Comparison of ENCODE assay signal across 18 cellular contexts in genomic region chr10:125247576-125247975, GRCh38.
DNase-seq lines count a peak whose midpoint lies in the region; ATAC-seq and TF ChIP-seq lines count a peak whose summit lies in the region.
"Had no signal": no experiment of that assay in that cellular context is flagged by ENCODE, and none has a peak within 500 bp of the region (broad histone marks: within the 10 kb centered on the region; RNA-seq: fewer than 3 reads in every experiment).

No MANE protein-coding gene starts in this region.

- no peak overlapping the region for H3K4me3 ChIP-seq in endodermal cell (ENCODE audit: low read length)
- H3K4me3 ChIP-seq: A549; BLaER1 treated with 17β-estradiol and CSF1 and Interleukin-3, amounts not matched to agents 10 nM and 100 nM had no signal

- H3K9ac ChIP-seq in endodermal cell (ENCODE audit: extremely low read depth, low read length, poor library complexity, severe bottlenecking) = no peak overlapping the region
- H3K9ac ChIP-seq: BLaER1 treated with 17β-estradiol and CSF1 and Interleukin-3, amounts not matched to agents 10 nM and 100 nM had no signal

- H3K27ac Mint-ChIP-seq in activated naive CD4-positive, alpha-beta T cell treated with anti-CD3 and anti-CD28 coated beads, Interleukin-2, amount 10 ng/mL, durations not matched to agents 7 days and 5 days = peak overlapping the region; percentile 4
- no peak overlapping the region for H3K27ac Mint-ChIP-seq in endodermal cell
- no peak overlapping the region for H3K27ac Mint-ChIP-seq in type B pancreatic cell
- H3K27ac Mint-ChIP-seq: B cell; CD4-positive, alpha-beta T cell; CD8-positive, alpha-beta T cell had no signal

- H3K36me3 ChIP-seq in endodermal cell (ENCODE audit: control insufficient read depth, insufficient read depth, low read length) = no peaks in the 10 kb centered on the region
- H3K36me3 ChIP-seq: BLaER1 treated with 17β-estradiol and CSF1 and Interleukin-3, amounts not matched to agents 10 nM and 100 nM had no signal

- H3K9me3 Mint-ChIP-seq in activated naive CD4-positive, alpha-beta T cell treated with anti-CD3 and anti-CD28 coated beads, Interleukin-2, amount 10 ng/mL, durations not matched to agents 7 days and 5 days = peaks cover 6% of the 10 kb centered on the region
- H3K9me3 Mint-ChIP-seq in endodermal cell (peaks cover 15% of the 10 kb centered on the region), type B pancreatic cell (no peaks in the 10 kb centered on the region)

- no peak overlapping the region for H3K4me3 Mint-ChIP-seq in activated naive CD4-positive, alpha-beta T cell treated with anti-CD3 and anti-CD28 coated beads, Interleukin-2, amount 10 ng/mL, durations not matched to agents 7 days and 5 days
- H3K4me3 Mint-ChIP-seq in endodermal cell = no peak overlapping the region
- H3K4me3 Mint-ChIP-seq in type B pancreatic cell = no peak overlapping the region
- H3K4me3 Mint-ChIP-seq: B cell; CD4-positive, alpha-beta T cell; CD8-positive, alpha-beta T cell had no signal

- no peaks in the 10 kb centered on the region for H3K27me3 Mint-ChIP-seq in activated naive CD4-positive, alpha-beta T cell treated with anti-CD3 and anti-CD28 coated beads, Interleukin-2, amount 10 ng/mL, durations not matched to agents 7 days and 5 days
- H3K27me3 Mint-ChIP-seq in endodermal cell (ENCODE audit: insufficient read depth) = peaks cover 10% of the 10 kb centered on the region
- H3K27me3 Mint-ChIP-seq in type B pancreatic cell = peaks cover 18% of the 10 kb centered on the region
- H3K27me3 Mint-ChIP-seq: B cell; CD4-positive, alpha-beta T cell had no signal

- no peaks in the 10 kb centered on the region for H3K4me1 ChIP-seq in endodermal cell (ENCODE audit: control insufficient read depth, insufficient read depth, low read length)
- H3K4me1 ChIP-seq: A549; BLaER1 treated with 17β-estradiol and CSF1 and Interleukin-3, amounts not matched to agents 10 nM and 100 nM; Caco-2 had no signal

- CTCF ChIA-PET in activated naive CD4-positive, alpha-beta T cell treated with anti-CD3 and anti-CD28 coated beads, Interleukin-2, amount 10 ng/mL, durations not matched to agents 7 days and 5 days (lab: Charles Lee) = interaction anchor here (0.6 kb wide), 1 partner anchor 1256 kb away, joined by 3 read pairs; no protein-coding TSS in a partner anchor

- WGBS in endodermal cell (ENCODE audit: insufficient coverage in 1 of 2, insufficient read length in 1 of 2), 2 experiments = 91 to 92% methylated on average over 7 to 8 of the region's 8 CpGs

- no peak for TF ChIP-seq CTCF in endodermal cell (conservative IDR thresholded peaks at IDR 0.05)
- no peak for TF ChIP-seq CTCF in type B pancreatic cell (conservative IDR thresholded peaks at IDR 0.05)

- no peak overlapping the region for H3K27ac ChIP-seq in endodermal cell (ENCODE audit: low read depth, low read length)
- H3K27ac ChIP-seq: 22Rv1; A549; BLaER1 treated with 17β-estradiol and CSF1 and Interleukin-3, amounts not matched to agents 10 nM and 100 nM; C4-2B had no signal

- DNase-seq in activated naive CD4-positive, alpha-beta T cell treated with anti-CD3 and anti-CD28 coated beads, Interleukin-2, amount 10 ng/mL, durations not matched to agents 7 days and 5 days = no peak
- DNase-seq in activated naive CD4-positive, alpha-beta T cell (lab: John Stamatoyannopoulos, UW) = no peak
- DNase-seq in endodermal cell (peak; percentile 27), type B pancreatic cell (ENCODE audit: extremely low spot score, unreplicated experiment) (peak; percentile 39)
- DNase-seq: AML-193; Caco-2; Calu3; CD4-positive, alpha-beta T cell; CD8-positive, alpha-beta T cell; DMS79 treated with DMSO at 0.1 percent for 48 hours; GF-D8 had no signal

- H3K36me3 Mint-ChIP-seq in activated naive CD4-positive, alpha-beta T cell treated with anti-CD3 and anti-CD28 coated beads, Interleukin-2, amount 10 ng/mL, durations not matched to agents 7 days and 5 days = no peaks in the 10 kb centered on the region
- H3K36me3 Mint-ChIP-seq in endodermal cell (ENCODE audit: low read depth) = no peaks in the 10 kb centered on the region
- no peaks in the 10 kb centered on the region for H3K36me3 Mint-ChIP-seq in type B pancreatic cell
- H3K36me3 Mint-ChIP-seq: CD8-positive, alpha-beta T cell had no signal

- H3K4me1 Mint-ChIP-seq in activated naive CD4-positive, alpha-beta T cell treated with anti-CD3 and anti-CD28 coated beads, Interleukin-2, amount 10 ng/mL, durations not matched to agents 7 days and 5 days = no peaks in the 10 kb centered on the region
- H3K4me1 Mint-ChIP-seq in endodermal cell (peaks cover 2% of the 10 kb centered on the region), type B pancreatic cell (ENCODE audit: unreplicated experiment) (no peaks in the 10 kb centered on the region)
- H3K4me1 Mint-ChIP-seq: B cell had no signal

- no peaks in the 10 kb centered on the region for H3K9me3 ChIP-seq in endodermal cell (ENCODE audit: control insufficient read depth, low read length)

- no peak for ATAC-seq in SK-N-SH treated with all-trans-retinoic acid at 6 μM for 48 hours
- no peak for ATAC-seq in GM18868 (IDR thresholded peaks at IDR 0.05; ENCODE audit: unreplicated experiment)
- ATAC-seq: CD8-positive, alpha-beta T cell had no signal

- H3K27me3 ChIP-seq in endodermal cell (ENCODE audit: control insufficient read depth, insufficient read depth, low read length, poor library complexity, severe bottlenecking) = no peaks in the 10 kb centered on the region
- H3K27me3 ChIP-seq: BLaER1 treated with 17β-estradiol and CSF1 and Interleukin-3, amounts not matched to agents 10 nM and 100 nM had no signal

TF ChIP-seq in SK-N-SH treated with all-trans-retinoic acid at 6 μM for 48 hours, 23 proteins besides CTCF, POLR2A, EP300 and RAD21:
- TF ChIP-seq ZNF565 (CRISPR knock-in tag; conservative IDR thresholded peaks at IDR 0.05; ENCODE audit: low read depth) = no peak
- no peak for TF ChIP-seq SNAI2 (CRISPR knock-in tag; IDR thresholded peaks at IDR 0.05)
- TF ChIP-seq PATZ1 (CRISPR knock-in tag; IDR thresholded peaks at IDR 0.05; ENCODE audit: borderline replicate concordance) = no peak
- TF ChIP-seq TCF4 (CRISPR knock-in tag; IDR thresholded peaks at IDR 0.05; ENCODE audit: borderline replicate concordance) = no peak
- no peak for TF ChIP-seq CREB5 (CRISPR knock-in tag; IDR thresholded peaks at IDR 0.05; ENCODE audit: low read depth)
TF ChIP-seq in SK-N-SH treated with all-trans-retinoic acid at 6 μM for 48 hours: peak in this region for 0.

Comparison
In these comparisons a context has a peak if more than half of its experiments do, and no peak if none do; other contexts are left out.
1. DNase-seq: peak in endodermal cell (single experiment) and type B pancreatic cell (single experiment); none in activated naive CD4-positive, alpha-beta T cell treated with anti-CD3 and anti-CD28 coated beads, Interleukin-2, amount 10 ng/mL, durations not matched to agents 7 days and 5 days (single experiment) and activated naive CD4-positive, alpha-beta T cell (0 of 4).